ENCODE assay signal across 8 cellular contexts in genomic region chr7:10973061-10973941, GRCh38. TPM values are rescaled to one million over a fixed set of nuclear protein-coding genes. Genes with fewer than 3 reads are reported as not detected.
DNase-seq lines count a peak whose midpoint lies in the region; ATAC-seq and TF ChIP-seq lines count a peak whose summit lies in the region.

Gene PHF14, plus strand, starts transcription at chr7:10973872. Its CDS starts 452 bp downstream, at chr7:10974324.

- H3K27ac ChIP-seq in IMR-90 (ENCODE audit: insufficient read depth, low read length) = peak within 1 kb of the TSS; percentile 58

- TF ChIP-seq CTCF in IMR-90 (conservative IDR thresholded peaks at IDR 0.05; ENCODE audit: low read depth, low read length) = no peak

- H4K20me1 ChIP-seq in IMR-90 (ENCODE audit: insufficient read depth, low read length) = no peaks in the 10 kb centered on the region

- WGBS in IMR-90 (ENCODE audit: extremely low coverage in 2 of 2, insufficient read length in 1 of 2), 2 experiments = 22% methylated on average over 23 of the region's 39 CpGs; no CpG with 5 or more reads in 1 of the 2 experiments

- H3K9ac ChIP-seq in IMR-90 (ENCODE audit: low read depth, low read length) = peak within 1 kb of the TSS; percentile 90

- no peak within 1 kb of the TSS for H2BK15ac ChIP-seq in IMR-90 (ENCODE audit: low read depth, low read length)

- peak; percentile 100 for DNase-seq in DMS 273 (lab: John Stamatoyannopoulos, UW; ENCODE audit: unreplicated experiment)
- DNase-seq in IMR-90 = peak; percentile 94
- DNase-seq in OCI-M1 (lab: John Stamatoyannopoulos, UW) = peak; percentile 96
- peak; percentile 93 for DNase-seq in activated T-cell treated with anti-CD3 and anti-CD28 coated beads for 24 hours (ENCODE audit: low read depth)
- peak; percentile 95 for DNase-seq in epidermal melanocyte (ENCODE audit: insufficient read length, low spot score)
- DNase-seq in middle frontal gyrus (ENCODE audit: extremely low spot score, low spot score) = peak; percentile 96
- peak; percentile 88 to 95 for DNase-seq in stimulated activated CD8-positive, alpha-beta memory T cell treated with anti-CD3 and anti-CD28 coated beads, Interleukin-2, amount 100 ng/mL, for 48 hours (ENCODE audit: low read depth in 2 of 2)

- H3K4ac ChIP-seq in IMR-90 (ENCODE audit: low read depth, low read length) = peak within 1 kb of the TSS; percentile 80

- TF ChIP-seq RAD21 in IMR-90 (IDR thresholded peaks at IDR 0.05; ENCODE audit: low read length) = no peak

- no peaks in the 10 kb centered on the region for H3K36me3 ChIP-seq in IMR-90 (ENCODE audit: control insufficient read depth, insufficient read depth, low read length)

- H3K56ac ChIP-seq in IMR-90 (ENCODE audit: extremely low read depth, insufficient read depth, low read length) = peak within 1 kb of the TSS; percentile 55

- CTCF ChIA-PET in IMR-90 (lab: Yijun Ruan, JAX) = no interaction called here

- H2AK9ac ChIP-seq in IMR-90 (replicated peaks; ENCODE audit: low read depth, low read length, poor library complexity) = peak within 1 kb of the TSS; percentile 89

- in situ Hi-C loops in IMR-90 (cut with MboI; ENCODE audit: low sequenced_read_pairs) = no loop called here

- peak within 1 kb of the TSS; percentile 16; the same call in 1 of the 2 replicates for H2BK120ac ChIP-seq in IMR-90 (ENCODE audit: low read depth, low read length)

- peak within 1 kb of the TSS; percentile 4; the same call in 1 of the 2 replicates for H2AK5ac ChIP-seq in IMR-90 (ENCODE audit: low read depth, low read length)

- peak within 1 kb of the TSS; percentile 75 for H3K4me3 ChIP-seq in IMR-90 (ENCODE audit: insufficient read depth, low read depth, low read length)

- peak within 1 kb of the TSS; percentile 94 for H2AFZ ChIP-seq in IMR-90 (replicated peaks; ENCODE audit: low read length, poor library complexity)

- H3K18ac ChIP-seq in IMR-90 (ENCODE audit: low read depth, low read length) = no peak within 1 kb of the TSS

- POLR2A ChIA-PET in IMR-90 (lab: Charles Lee; ENCODE audit: unreplicated experiment) = interaction anchor here (0.6 kb wide), 1 partner anchor 12 kb away, joined by 4 read pairs; no protein-coding TSS in a partner anchor

- peak within 1 kb of the TSS; percentile 81 for H3K14ac ChIP-seq in IMR-90 (replicated peaks; ENCODE audit: low read depth, low read length)

- H3K9me3 ChIP-seq in IMR-90 (ENCODE audit: control insufficient read depth, insufficient read depth, low read length) = no peaks in the 10 kb centered on the region

- H3K9me1 ChIP-seq in IMR-90 (ENCODE audit: insufficient read depth, low read length) = no peaks in the 10 kb centered on the region

- TF ChIP-seq POLR2A in IMR-90 (IDR thresholded peaks at IDR 0.05; ENCODE audit: low read depth, low read length) = peak; percentile 81

- H3K27me3 ChIP-seq in IMR-90 (ENCODE audit: control insufficient read depth, insufficient read depth, low read length) = no peaks in the 10 kb centered on the region

- no peak within 1 kb of the TSS for H2BK20ac ChIP-seq in IMR-90 (ENCODE audit: low read depth, low read length)

- peak within 1 kb of the TSS; percentile 14; the same call in 1 of the 2 replicates for H4K5ac ChIP-seq in IMR-90 (ENCODE audit: low read depth, low read length)

- ATAC-seq in GM21528 (IDR thresholded peaks at IDR 0.05; ENCODE audit: low FRiP score, unreplicated experiment) = peak; percentile 98
- ATAC-seq in IMR-90 (ENCODE audit: low read depth) = peak; percentile 98

- H3K4me2 ChIP-seq in IMR-90 (ENCODE audit: low read depth, low read length) = peak within 1 kb of the TSS; percentile 87

- H3K79me1 ChIP-seq in IMR-90 (ENCODE audit: low read depth in 1 of 2, low read length in 2 of 2) = peaks cover 4 to 13% of the 10 kb centered on the region in 2 experiments; a peak in 2 of 4 replicates

- intact Hi-C loops in IMR-90 (cut with micrococcal nuclease) = loop anchor here (1.0 kb wide), 1 partner anchor 33 kb away; a partner anchor contains a TSS

- BruUV-seq in IMR-90 (replicated peaks; lab: Mats Ljungman, UMichigan) = no TSS peak

- H2BK5ac ChIP-seq in IMR-90 (ENCODE audit: low read depth, low read length, poor library complexity, severe bottlenecking) = peak within 1 kb of the TSS; percentile 15

- peak within 1 kb of the TSS; percentile 24 for H4K91ac ChIP-seq in IMR-90 (ENCODE audit: insufficient read depth, low read depth, low read length)

- H4K8ac ChIP-seq in IMR-90 (ENCODE audit: low read depth in 2 of 2, low read length in 2 of 2) = peak within 1 kb of the TSS; percentile 55 to 76; a peak in 3 of 4 replicates

- dilution Hi-C loops in IMR-90 (cut with HindIII; ENCODE audit: low sequenced_read_pairs, unreplicated experiment) = no loop called here

- no peaks in the 10 kb centered on the region for H3K4me1 ChIP-seq in IMR-90 (ENCODE audit: control insufficient read depth, insufficient read depth, low read length)

- H3K23ac ChIP-seq in IMR-90 (ENCODE audit: low read depth, low read length) = peak within 1 kb of the TSS; percentile 82

TF ChIP-seq in IMR-90, 13 proteins besides CTCF, POLR2A, EP300 and RAD21:
- TF ChIP-seq MXI1 (IDR thresholded peaks at IDR 0.05; ENCODE audit: borderline replicate concordance, low read depth, low read length) (peak; percentile 85; the same call in 1 of the 2 replicates), SMC3 (IDR thresholded peaks at IDR 0.05; ENCODE audit: low read depth, low read length) (no peak)

RNA-seq across cellular contexts. Expression of gene PHF14, which starts in this region (rescaled TPM):
- total RNA-seq in IMR-90 (2012; rRNA removed) = 17.2 and 24.4 TPM in 2 replicates
- polyA plus RNA-seq in IMR-90 (2012; rRNA removed) = 7.5 and 8.7 TPM in 2 replicates
- 1.1 and 1.7 TPM in 2 replicates for polyA plus RNA-seq in IMR-90 (2012; cell fraction: cytosol; rRNA removed)
- polyA plus RNA-seq in IMR-90 (2012; cell fraction: nucleus; rRNA removed; ENCODE audit: low replicate concordance) = 0.75 and 7.9 TPM in 2 replicates

Comparison
In these comparisons a context has a peak if more than half of its experiments do, and no peak if none do; other contexts are left out.
1. Peak in every context shown above with its lines: DNase-seq, ATAC-seq, H3K4me3 ChIP-seq and H3K27ac ChIP-seq.